1 cellular context compared by ENCODE assay signal in genomic region chr10:73992899-73993788, GRCh38.
TF ChIP-seq lines count a peak whose summit lies in the region.

No MANE protein-coding gene starts in this region.

TF ChIP-seq in K562, 482 proteins besides CTCF, POLR2A, EP300 and RAD21 (continued from another document and continues in another):
- TF ChIP-seq ZBTB49 (CRISPR knock-in tag; IDR thresholded peaks at IDR 0.05; ENCODE audit: borderline replicate concordance), result no peak
- TF ChIP-seq MEF2D (tag; conservative IDR thresholded peaks at IDR 0.05; ENCODE audit: low read depth), result peak; percentile 85
- no peak for TF ChIP-seq HDAC3 (IDR thresholded peaks at IDR 0.05; ENCODE audit: borderline replicate concordance, partially characterized antibody)
- peak; percentile 59; the same call in 1 of the 2 replicates for TF ChIP-seq SMAD4 (CRISPR knock-in tag; conservative IDR thresholded peaks at IDR 0.05)
- TF ChIP-seq CBX5 (IDR thresholded peaks at IDR 0.05; ENCODE audit: borderline replicate concordance, low read depth), result no peak
- no peak for TF ChIP-seq PPARD (CRISPR knock-in tag; IDR thresholded peaks at IDR 0.05)
- TF ChIP-seq CBX3 (IDR thresholded peaks at IDR 0.05; ENCODE audit: borderline replicate concordance in 1 of 2, low read length in 2 of 2), result no peak; a peak in 1 of 3 replicates
- TF ChIP-seq NBN (IDR thresholded peaks at IDR 0.05; ENCODE audit: low read depth), result peak; percentile 79; the same call in 1 of the 2 replicates
- peak; percentile 43 for TF ChIP-seq CXXC5 (CRISPR knock-in tag; IDR thresholded peaks at IDR 0.05)
- no peak for TF ChIP-seq TAF15 (IDR thresholded peaks at IDR 0.05; ENCODE audit: low read depth, low read length)
- TF ChIP-seq ERF (CRISPR knock-in tag; IDR thresholded peaks at IDR 0.05), result peak; percentile 43; the same call in 1 of the 2 replicates
- no peak for TF ChIP-seq BDP1 (IDR thresholded peaks at IDR 0.05; ENCODE audit: insufficient read depth, insufficient read length)
- TF ChIP-seq TOE1 (IDR thresholded peaks at IDR 0.05; ENCODE audit: borderline replicate concordance), result no peak
- TF ChIP-seq TOE1 (CRISPR knock-in tag; IDR thresholded peaks at IDR 0.05; ENCODE audit: borderline replicate concordance, low read depth), result no peak
- peak; percentile 69; the same call in 1 of the 2 replicates for TF ChIP-seq ZNF175 (CRISPR knock-in tag; IDR thresholded peaks at IDR 0.05; ENCODE audit: low read depth)
- TF ChIP-seq ZNF407 (IDR thresholded peaks at IDR 0.05; ENCODE audit: low read depth), result no peak
- no peak for TF ChIP-seq XRCC5 (IDR thresholded peaks at IDR 0.05; ENCODE audit: low read depth, low read length)
- TF ChIP-seq RBM15 (IDR thresholded peaks at IDR 0.05; ENCODE audit: insufficient read depth, low read length), result no peak
- no peak for TF ChIP-seq FOXP4 (CRISPR knock-in tag; IDR thresholded peaks at IDR 0.05; ENCODE audit: borderline replicate concordance)
- no peak for TF ChIP-seq SNIP1 (IDR thresholded peaks at IDR 0.05; ENCODE audit: low read depth)
- peak; percentile 61; the same call in 1 of the 2 replicates for TF ChIP-seq RNF2 (IDR thresholded peaks at IDR 0.05)
- no peak for TF ChIP-seq ZNF280A (IDR thresholded peaks at IDR 0.05; ENCODE audit: low read depth, partially characterized antibody)
- TF ChIP-seq MEIS2 (IDR thresholded peaks at IDR 0.05; ENCODE audit: partially characterized antibody), result peak; percentile 79
- no peak for TF ChIP-seq ZNF696 (CRISPR knock-in tag; conservative IDR thresholded peaks at IDR 0.05)
- TF ChIP-seq HDAC8 (tag; IDR thresholded peaks at IDR 0.05), result no peak
- peak; percentile 84 for TF ChIP-seq ZNF589 (CRISPR knock-in tag; IDR thresholded peaks at IDR 0.05; ENCODE audit: low read depth)
- no peak for TF ChIP-seq MCM5 (IDR thresholded peaks at IDR 0.05; ENCODE audit: low read depth)
- TF ChIP-seq ILK (tag; IDR thresholded peaks at IDR 0.05; ENCODE audit: borderline replicate concordance, low read depth), result no peak
- TF ChIP-seq PCBP1 (IDR thresholded peaks at IDR 0.05; ENCODE audit: low read depth, low read length, poor library complexity, severe bottlenecking), result no peak
- no peak for TF ChIP-seq ZBTB34 (CRISPR knock-in tag; IDR thresholded peaks at IDR 0.05)
- no peak for TF ChIP-seq ZKSCAN1 (IDR thresholded peaks at IDR 0.05; ENCODE audit: low read depth, low read length)
- TF ChIP-seq HINFP (tag; conservative IDR thresholded peaks at IDR 0.05; ENCODE audit: low read depth), result peak; percentile 51
- no peak for TF ChIP-seq ESRRA (IDR thresholded peaks at IDR 0.05; ENCODE audit: borderline replicate concordance, low read depth)
- TF ChIP-seq ZNF511 (CRISPR knock-in tag; IDR thresholded peaks at IDR 0.05), result no peak
- 0 out of 2 replicates have a peak, but pooled peaks have one; percentile 30 for TF ChIP-seq AFF4 (CRISPR knock-in tag; IDR thresholded peaks at IDR 0.05)
- TF ChIP-seq U2AF1 (optimal IDR thresholded peaks at IDR 0.05; ENCODE audit: low read depth, low read length), result no peak
- no peak for TF ChIP-seq MEF2A (IDR thresholded peaks at IDR 0.05; ENCODE audit: control insufficient read depth, low read depth, low read length)
- no peak for TF ChIP-seq ZNF699 (CRISPR knock-in tag; IDR thresholded peaks at IDR 0.05; ENCODE audit: insufficient replicate concordance)
- TF ChIP-seq ZNF764 (CRISPR knock-in tag; IDR thresholded peaks at IDR 0.05; ENCODE audit: low read depth), result no peak
- peak; percentile 30; the same call in 1 of the 2 replicates for TF ChIP-seq NFE2 (IDR thresholded peaks at IDR 0.05; ENCODE audit: low read depth)
- TF ChIP-seq ZNF436 (CRISPR knock-in tag; IDR thresholded peaks at IDR 0.05), result no peak
- TF ChIP-seq NCOA6 (IDR thresholded peaks at IDR 0.05), result no peak
